In the genomic region with DNA sequence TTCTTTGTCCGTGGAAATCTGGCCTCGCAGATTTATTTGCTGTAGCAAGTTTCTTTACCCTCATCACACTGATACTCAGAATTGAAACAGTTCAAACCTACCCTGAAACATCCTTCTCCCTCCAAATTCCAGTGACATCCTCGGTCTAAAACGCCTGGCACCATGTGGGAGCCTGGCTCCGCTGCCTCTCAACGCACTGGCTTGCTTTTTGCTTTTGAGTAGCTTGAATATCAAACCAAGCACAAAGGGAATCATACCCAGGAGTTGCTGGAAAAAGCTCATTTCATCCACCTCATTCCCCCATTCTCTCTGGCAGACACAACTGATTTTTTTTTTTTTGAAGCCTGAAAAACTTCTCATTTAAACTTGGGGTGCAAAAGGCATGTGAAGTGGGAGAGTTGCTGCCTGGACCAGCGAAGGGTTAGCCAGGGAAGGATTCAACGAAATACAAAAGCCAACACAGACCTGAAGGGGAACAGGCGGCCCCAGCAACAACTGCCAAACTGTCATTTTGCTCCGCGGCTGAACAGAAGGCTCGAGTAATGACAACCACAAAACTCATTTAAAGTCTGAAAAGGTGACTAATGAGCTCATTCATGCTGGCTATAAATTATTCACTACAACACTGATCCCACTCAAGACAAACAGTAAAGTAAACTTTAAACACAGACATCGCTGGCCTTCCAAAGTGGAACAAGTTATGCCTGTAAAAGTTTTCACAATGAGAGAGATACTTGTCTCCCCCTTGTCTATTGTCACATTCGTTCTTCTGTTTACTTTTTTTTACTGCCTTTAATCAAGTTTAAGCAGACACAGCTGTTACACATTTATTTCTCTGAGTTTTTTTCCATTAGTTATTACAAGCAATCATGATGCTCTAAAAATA, we compare ENCODE assay signal across 8 cellular contexts. TPM values are rescaled to one million over a fixed set of nuclear protein-coding genes. Genes with fewer than 3 reads are reported as not detected.
DNase-seq lines count a peak whose midpoint lies in the region; ATAC-seq and TF ChIP-seq lines count a peak whose summit lies in the region.

No MANE protein-coding gene starts in this region.

- H3K9me3 Mint-ChIP-seq in neural crest cell: no peaks in the 10 kb centered on the region

- H3K27me3 Mint-ChIP-seq in neural crest cell (ENCODE audit: low read depth): no peaks in the 10 kb centered on the region

- no peak for TF ChIP-seq CTCF in WI38 (IDR thresholded peaks at IDR 0.05; ENCODE audit: low read depth, low read length)
- TF ChIP-seq CTCF in neural crest cell (conservative IDR thresholded peaks at IDR 0.05): no peak

- H3K36me3 Mint-ChIP-seq in neural crest cell (ENCODE audit: low read depth): no peaks in the 10 kb centered on the region

- H3K27ac Mint-ChIP-seq in neural crest cell (ENCODE audit: unreplicated experiment): peak overlapping the region; percentile 93

- H3K27ac ChIP-seq in epithelial cell of prostate: peak overlapping the region; percentile 51

- peaks cover 30% of the 10 kb centered on the region for H3K4me1 Mint-ChIP-seq in neural crest cell

- no peak for ATAC-seq in GM21825 (IDR thresholded peaks at IDR 0.05; ENCODE audit: unreplicated experiment)
- no peak for ATAC-seq in GM18868 (IDR thresholded peaks at IDR 0.05; ENCODE audit: unreplicated experiment)

- H3K4me3 ChIP-seq in WI38 (ENCODE audit: low read depth, low read length): peak overlapping the region; percentile 31

- DNase-seq in COR-L47 (lab: John Stamatoyannopoulos, UW) (peak; percentile 55), MV-4-11 (lab: John Stamatoyannopoulos, UW) (peak; percentile 80), epithelial cell of prostate (ENCODE audit: low read depth, low spot score) (no peak), neural crest cell (ENCODE audit: low read depth, low spot score) (no peak), ecto neural progenitor cell (ENCODE audit: low spot score) (no peak)

- H3K4me3 Mint-ChIP-seq in neural crest cell: peak overlapping the region; percentile 13

RNA-seq across cellular contexts. Expression of gene FOXN3, which starts 12.4 kb away (rescaled TPM):
- total RNA-seq in neural crest cell: 36.7 and 41.4 TPM in 2 replicates

Comparison
In these comparisons a context has a peak if more than half of its experiments do, and no peak if none do; other contexts are left out.
1. DNase-seq: peak in COR-L47 (single experiment) and MV-4-11 (single experiment); none in epithelial cell of prostate (single experiment), neural crest cell (single experiment) and ecto neural progenitor cell (single experiment).